26 cellular contexts compared by ENCODE assay signal in genomic region chr19:8558325-8558724, GRCh38. TPM values are rescaled to one million over a fixed set of nuclear protein-coding genes. Genes with fewer than 3 reads are reported as not detected.
DNase-seq lines count a peak whose midpoint lies in the region; ATAC-seq lines count a peak whose summit lies in the region.
"Had no signal": no experiment of that assay in that cellular context is flagged by ENCODE, and none has a peak within 500 bp of the region (broad histone marks: within the 10 kb centered on the region; RNA-seq: fewer than 3 reads in every experiment).

No MANE protein-coding gene starts in this region.

- no peaks in the 10 kb centered on the region for H3K27me3 ChIP-seq in CD4-positive, alpha-beta memory T cell (ENCODE audit: insufficient read depth, low read length)
- H3K27me3 ChIP-seq: foreskin keratinocyte, ovary, SJSA1, suprapubic skin had no signal

- intact Hi-C loops in CD4-positive, alpha-beta memory T cell (cut with micrococcal nuclease): no loop called here
- intact Hi-C loops in activated T-helper 1 cell treated with anti-CD3 and anti-CD28 coated beads, Interleukin-12 subunit alpha, Interleukin-12 subunit beta, Interleukin-2, Interleukin-4 antibody, amounts not matched to agents 30 ng/mL and 10 ng/mL and 1 ng/mL, durations not matched to agents 14 hours and 24 hours and 36 hours (cut with micrococcal nuclease): no loop called here

- H3K9me3 ChIP-seq in CD4-positive, alpha-beta memory T cell (ENCODE audit: control insufficient read depth in 1 of 2, low read length in 2 of 2): no peaks in the 10 kb centered on the region
- H3K9me3 ChIP-seq: ovary, SJSA1, suprapubic skin had no signal

- peaks cover 18% of the 10 kb centered on the region for H3K36me3 ChIP-seq in CD4-positive, alpha-beta memory T cell (ENCODE audit: insufficient read depth, low read length)
- H3K36me3 ChIP-seq: ovary, SJSA1, suprapubic skin had no signal

- H3K27me3 Mint-ChIP-seq in activated T-cell treated with anti-CD3 and anti-CD28 coated beads, Interleukin-2, amount 50 U/mL, for 72 hours (ENCODE audit: low read depth): no peaks in the 10 kb centered on the region
- no peaks in the 10 kb centered on the region for H3K27me3 Mint-ChIP-seq in CD4-positive, alpha-beta memory T cell
- no peaks in the 10 kb centered on the region for H3K27me3 Mint-ChIP-seq in activated T-helper 1 cell treated with anti-CD3 and anti-CD28 coated beads, Interleukin-12 subunit alpha, Interleukin-12 subunit beta, Interleukin-2, Interleukin-4 antibody, amounts not matched to agents 30 ng/mL and 10 ng/mL and 1 ng/mL, durations not matched to agents 14 hours and 24 hours and 36 hours (ENCODE audit: insufficient read depth)
- no peaks in the 10 kb centered on the region for H3K27me3 Mint-ChIP-seq in natural killer cell treated with Interleukin-12 subunit alpha and Interleukin-12 subunit beta and Interleukin-15 and Interleukin-18, amount 100 ng/mL, for 72 hours
- H3K27me3 Mint-ChIP-seq: brain had no signal

- H3K4me3 Mint-ChIP-seq in activated T-cell treated with anti-CD3 and anti-CD28 coated beads, Interleukin-2, amount 50 U/mL, for 72 hours: no peak overlapping the region
- peak overlapping the region in 1 of 8 donors; percentile 26 for H3K4me3 Mint-ChIP-seq in CD4-positive, alpha-beta memory T cell
- H3K4me3 Mint-ChIP-seq in activated T-helper 1 cell treated with anti-CD3 and anti-CD28 coated beads, Interleukin-12 subunit alpha, Interleukin-12 subunit beta, Interleukin-2, Interleukin-4 antibody, amounts not matched to agents 30 ng/mL and 10 ng/mL and 1 ng/mL, durations not matched to agents 14 hours and 24 hours and 36 hours: no peak overlapping the region
- peak overlapping the region; percentile 53 for H3K4me3 Mint-ChIP-seq in natural killer cell treated with Interleukin-12 subunit alpha and Interleukin-12 subunit beta and Interleukin-15 and Interleukin-18, amount 100 ng/mL, for 72 hours
- H3K4me3 Mint-ChIP-seq: brain had no signal

- H3K4me1 ChIP-seq in CD4-positive, alpha-beta memory T cell (ENCODE audit: insufficient read depth, low read length): peaks cover 28% of the 10 kb centered on the region
- H3K4me1 ChIP-seq: foreskin keratinocyte, SJSA1, suprapubic skin had no signal

- no peak for ATAC-seq in activated T-cell treated with anti-CD3 and anti-CD28 coated beads, Interleukin-2, amount 50 U/mL, for 72 hours (replicated peaks in 1 of 2)
- ATAC-seq in natural killer cell treated with Interleukin-12 subunit alpha and Interleukin-12 subunit beta and Interleukin-15 and Interleukin-18, amount 100 ng/mL, for 72 hours: no peak
- ATAC-seq: esophagus mucosa, foreskin keratinocyte, HCT116 had no signal

- peak overlapping the region; percentile 5 for H3K27ac ChIP-seq in CD4-positive, alpha-beta memory T cell (ENCODE audit: low read depth, low read length)
- H3K27ac ChIP-seq: C4-2B, foreskin keratinocyte, ovary, SJSA1, suprapubic skin had no signal

- no peaks in the 10 kb centered on the region for H3K9me3 Mint-ChIP-seq in activated T-cell treated with anti-CD3 and anti-CD28 coated beads, Interleukin-2, amount 50 U/mL, for 72 hours
- no peaks in the 10 kb centered on the region for H3K9me3 Mint-ChIP-seq in CD4-positive, alpha-beta memory T cell
- no peaks in the 10 kb centered on the region for H3K9me3 Mint-ChIP-seq in activated T-helper 1 cell treated with anti-CD3 and anti-CD28 coated beads, Interleukin-12 subunit alpha, Interleukin-12 subunit beta, Interleukin-2, Interleukin-4 antibody, amounts not matched to agents 30 ng/mL and 10 ng/mL and 1 ng/mL, durations not matched to agents 14 hours and 24 hours and 36 hours
- H3K9me3 Mint-ChIP-seq in natural killer cell treated with Interleukin-12 subunit alpha and Interleukin-12 subunit beta and Interleukin-15 and Interleukin-18, amount 100 ng/mL, for 72 hours: no peaks in the 10 kb centered on the region
- H3K9me3 Mint-ChIP-seq: brain had no signal

- POLR2A ChIA-PET in CD4-positive, alpha-beta memory T cell (lab: Charles Lee; ENCODE audit: partially characterized antibody): interaction anchor here (1.3 to 3.4 kb wide), 4 partner anchors 10 to 44 kb away, joined by 7 to 25 read pairs (median 14); partner anchors contain the start of genes MYO1F and ZNF414

- no peak overlapping the region for H3K4me3 ChIP-seq in CD4-positive, alpha-beta memory T cell (ENCODE audit: low read length in 2 of 2)
- H3K4me3 ChIP-seq: ovary, SJSA1, suprapubic skin had no signal

- no peak for DNase-seq in activated T-cell treated with anti-CD3 and anti-CD28 coated beads, Interleukin-2, amount 50 U/mL, for 72 hours
- DNase-seq in activated T-cell treated with anti-CD3 and anti-CD28 coated beads for 4 hours: no peak
- no peak for DNase-seq in CD4-positive, alpha-beta memory T cell
- no peak for DNase-seq in activated T-helper 1 cell treated with anti-CD3 and anti-CD28 coated beads, Interleukin-12 subunit alpha, Interleukin-12 subunit beta, Interleukin-2, Interleukin-4 antibody, amounts not matched to agents 30 ng/mL and 10 ng/mL and 1 ng/mL, durations not matched to agents 14 hours and 24 hours and 36 hours (ENCODE audit: low spot score)
- DNase-seq in natural killer cell treated with Interleukin-12 subunit alpha and Interleukin-12 subunit beta and Interleukin-15 and Interleukin-18, amount 100 ng/mL, for 72 hours (ENCODE audit: low spot score): no peak
- no peak for DNase-seq in NCI-H1092 treated with DMSO at 0.1 percent for 48 hours (lab: John Stamatoyannopoulos, UW)
- no peak for DNase-seq in NOMO-1 treated with dmso at 0.1 percent for 144 hours (lab: John Stamatoyannopoulos, UW; ENCODE audit: unreplicated experiment)
- DNase-seq in dedifferentiated amniotic fluid mesenchymal stem cell (ENCODE audit: extremely low spot score): no peak
- DNase-seq: activated T-cell treated with anti-CD3 and anti-CD28 coated beads, Interleukin-2, amount 50 U/mL, for 1 hour; foreskin keratinocyte; mesenchymal stem cell; NCI-H1048; NCI-H187; NCI-H2171 treated with DMSO at 0.1 percent for 48 hours; NCI-H524; ovary; retina; small intestine; stimulated activated CD4-positive, alpha-beta T cell treated with anti-CD3 and anti-CD28 coated beads, Interleukin-1b, Interleukin-23, amount 100 ng/mL, for 48 hours had no signal

- H3K36me3 Mint-ChIP-seq in activated T-cell treated with anti-CD3 and anti-CD28 coated beads, Interleukin-2, amount 50 U/mL, for 72 hours (ENCODE audit: insufficient read depth in 2 of 2): no peaks in the 10 kb centered on the region
- peaks cover 13 to 32% of the 10 kb centered on the region in 2 donors for H3K36me3 Mint-ChIP-seq in CD4-positive, alpha-beta memory T cell
- peaks cover 22% of the 10 kb centered on the region for H3K36me3 Mint-ChIP-seq in activated T-helper 1 cell treated with anti-CD3 and anti-CD28 coated beads, Interleukin-12 subunit alpha, Interleukin-12 subunit beta, Interleukin-2, Interleukin-4 antibody, amounts not matched to agents 30 ng/mL and 10 ng/mL and 1 ng/mL, durations not matched to agents 14 hours and 24 hours and 36 hours (ENCODE audit: low read depth)
- peaks cover 7% of the 10 kb centered on the region for H3K36me3 Mint-ChIP-seq in natural killer cell treated with Interleukin-12 subunit alpha and Interleukin-12 subunit beta and Interleukin-15 and Interleukin-18, amount 100 ng/mL, for 72 hours

- peaks cover 5% of the 10 kb centered on the region for H3K4me1 Mint-ChIP-seq in activated T-cell treated with anti-CD3 and anti-CD28 coated beads, Interleukin-2, amount 50 U/mL, for 72 hours (ENCODE audit: low read depth)
- peaks cover 20 to 49% (median 30%) of the 10 kb centered on the region in 4 donors for H3K4me1 Mint-ChIP-seq in CD4-positive, alpha-beta memory T cell
- peaks cover 33% of the 10 kb centered on the region for H3K4me1 Mint-ChIP-seq in activated T-helper 1 cell treated with anti-CD3 and anti-CD28 coated beads, Interleukin-12 subunit alpha, Interleukin-12 subunit beta, Interleukin-2, Interleukin-4 antibody, amounts not matched to agents 30 ng/mL and 10 ng/mL and 1 ng/mL, durations not matched to agents 14 hours and 24 hours and 36 hours (ENCODE audit: low read depth)
- peaks cover 33 to 39% of the 10 kb centered on the region in 2 donors for H3K4me1 Mint-ChIP-seq in natural killer cell treated with Interleukin-12 subunit alpha and Interleukin-12 subunit beta and Interleukin-15 and Interleukin-18, amount 100 ng/mL, for 72 hours (ENCODE audit: low read depth in 2 of 2)
- H3K4me1 Mint-ChIP-seq: brain had no signal

- peak overlapping the region; percentile 77 for H3K27ac Mint-ChIP-seq in activated T-cell treated with anti-CD3 and anti-CD28 coated beads, Interleukin-2, amount 50 U/mL, for 72 hours
- H3K27ac Mint-ChIP-seq in CD4-positive, alpha-beta memory T cell: peak overlapping the region; percentile 28 to 92 (median 89)
- H3K27ac Mint-ChIP-seq in activated T-helper 1 cell treated with anti-CD3 and anti-CD28 coated beads, Interleukin-12 subunit alpha, Interleukin-12 subunit beta, Interleukin-2, Interleukin-4 antibody, amounts not matched to agents 30 ng/mL and 10 ng/mL and 1 ng/mL, durations not matched to agents 14 hours and 24 hours and 36 hours: peak overlapping the region; percentile 85
- H3K27ac Mint-ChIP-seq in natural killer cell treated with Interleukin-12 subunit alpha and Interleukin-12 subunit beta and Interleukin-15 and Interleukin-18, amount 100 ng/mL, for 72 hours: peak overlapping the region; percentile 91 to 99

- CTCF ChIA-PET in CD4-positive, alpha-beta memory T cell (lab: Charles Lee; ENCODE audit: partially characterized antibody): interaction anchor here (1.0 to 5.3 kb wide), 5 partner anchors 11 to 34 kb away, joined by 3 to 65 read pairs (median 4); partner anchors contain the start of gene MYO1F

RNA-seq across cellular contexts. Expression of gene MYO1F, which starts 18.9 kb away (rescaled TPM):
- 10 to 100 TPM; 23.3 to 54.1 TPM for total RNA-seq in activated T-cell treated with anti-CD3 and anti-CD28 coated beads, Interleukin-2, amount 50 U/mL, for 72 hours
- total RNA-seq in CD4-positive, alpha-beta memory T cell: 100 to 1,000 TPM; 329 to 359 TPM
- 100 to 1,000 TPM in 1 of 2 donors, 10 to 100 TPM in 1; 35.9 to 112 TPM for polyA plus RNA-seq in CD4-positive, alpha-beta memory T cell
- 45.6 and 50.9 TPM in 2 replicates for total RNA-seq in activated T-helper 1 cell treated with anti-CD3 and anti-CD28 coated beads, Interleukin-12 subunit alpha, Interleukin-12 subunit beta, Interleukin-2, Interleukin-4 antibody, amounts not matched to agents 30 ng/mL and 10 ng/mL and 1 ng/mL, durations not matched to agents 14 hours and 24 hours and 36 hours
- 100 to 1,000 TPM; 216 to 232 TPM for total RNA-seq in natural killer cell treated with Interleukin-12 subunit alpha and Interleukin-12 subunit beta and Interleukin-15 and Interleukin-18, amount 100 ng/mL, for 72 hours

RNA-seq across cellular contexts. Expression of gene ZNF414, which starts 44.4 kb away (rescaled TPM):
- 10 to 100 TPM; 25.7 to 29.9 TPM for total RNA-seq in activated T-cell treated with anti-CD3 and anti-CD28 coated beads, Interleukin-2, amount 50 U/mL, for 72 hours
- 10 to 100 TPM; 45.1 to 50.4 TPM for total RNA-seq in CD4-positive, alpha-beta memory T cell
- 10 to 100 TPM in 1 of 2 donors, 1 to 10 TPM in 1; 9.5 to 25.8 TPM for polyA plus RNA-seq in CD4-positive, alpha-beta memory T cell
- total RNA-seq in activated T-helper 1 cell treated with anti-CD3 and anti-CD28 coated beads, Interleukin-12 subunit alpha, Interleukin-12 subunit beta, Interleukin-2, Interleukin-4 antibody, amounts not matched to agents 30 ng/mL and 10 ng/mL and 1 ng/mL, durations not matched to agents 14 hours and 24 hours and 36 hours: 22.1 and 23.6 TPM in 2 replicates
- 10 to 100 TPM; 15.5 to 16.8 TPM for total RNA-seq in natural killer cell treated with Interleukin-12 subunit alpha and Interleukin-12 subunit beta and Interleukin-15 and Interleukin-18, amount 100 ng/mL, for 72 hours

RNA-seq across cellular contexts. Expression of gene ADAMTS10, which starts 52.2 kb away (rescaled TPM):
- total RNA-seq in activated T-cell treated with anti-CD3 and anti-CD28 coated beads, Interleukin-2, amount 50 U/mL, for 72 hours: 1 to 10 TPM; 7.3 to 9.6 TPM
- total RNA-seq in CD4-positive, alpha-beta memory T cell: 10 to 100 TPM; 66.0 to 67.2 TPM
- polyA plus RNA-seq in CD4-positive, alpha-beta memory T cell: 1 to 10 TPM in 1 of 2 donors, under 1 TPM in 1; 0.59 to 2.2 TPM
- total RNA-seq in activated T-helper 1 cell treated with anti-CD3 and anti-CD28 coated beads, Interleukin-12 subunit alpha, Interleukin-12 subunit beta, Interleukin-2, Interleukin-4 antibody, amounts not matched to agents 30 ng/mL and 10 ng/mL and 1 ng/mL, durations not matched to agents 14 hours and 24 hours and 36 hours: 3.2 and 3.3 TPM in 2 replicates
- 10 to 100 TPM in 1 of 2 donors, 1 to 10 TPM in 1; 8.2 to 11.3 TPM for total RNA-seq in natural killer cell treated with Interleukin-12 subunit alpha and Interleukin-12 subunit beta and Interleukin-15 and Interleukin-18, amount 100 ng/mL, for 72 hours
- total RNA-seq: foreskin keratinocyte had no signal
- polyA plus RNA-seq: foreskin keratinocyte had no signal

RNA-seq across cellular contexts. Expression of gene PRAM1, which starts 55.9 kb away (rescaled TPM):
- total RNA-seq in activated T-cell treated with anti-CD3 and anti-CD28 coated beads, Interleukin-2, amount 50 U/mL, for 72 hours: 1 to 10 TPM; 1.3 to 1.9 TPM
- total RNA-seq in CD4-positive, alpha-beta memory T cell: 1 to 10 TPM; 2.3 to 2.6 TPM
- polyA plus RNA-seq in CD4-positive, alpha-beta memory T cell: not detected
- 0.10 and 0.44 TPM in 2 replicates for total RNA-seq in activated T-helper 1 cell treated with anti-CD3 and anti-CD28 coated beads, Interleukin-12 subunit alpha, Interleukin-12 subunit beta, Interleukin-2, Interleukin-4 antibody, amounts not matched to agents 30 ng/mL and 10 ng/mL and 1 ng/mL, durations not matched to agents 14 hours and 24 hours and 36 hours
- 1 to 10 TPM; 1.5 to 2.0 TPM for total RNA-seq in natural killer cell treated with Interleukin-12 subunit alpha and Interleukin-12 subunit beta and Interleukin-15 and Interleukin-18, amount 100 ng/mL, for 72 hours
- total RNA-seq: foreskin keratinocyte, LHCN-M2, SJSA1 had no signal
- polyA plus RNA-seq: foreskin keratinocyte had no signal

Comparison
In these comparisons a context has a peak if more than half of its experiments do, and no peak if none do; other contexts are left out.
1. RNA of gene ADAMTS10, which starts 52.2 kb away (total RNA-seq): 66.0 to 67.2 TPM in CD4-positive, alpha-beta memory T cell; 8.2 to 11.3 TPM in natural killer cell treated with Interleukin-12 subunit alpha and Interleukin-12 subunit beta and Interleukin-15 and Interleukin-18, amount 100 ng/mL, for 72 hours, 7.3 to 9.6 TPM in activated T-cell treated with anti-CD3 and anti-CD28 coated beads, Interleukin-2, amount 50 U/mL, for 72 hours and 3.2 to 3.3 TPM in activated T-helper 1 cell treated with anti-CD3 and anti-CD28 coated beads, Interleukin-12 subunit alpha, Interleukin-12 subunit beta, Interleukin-2, Interleukin-4 antibody, amounts not matched to agents 30 ng/mL and 10 ng/mL and 1 ng/mL, durations not matched to agents 14 hours and 24 hours and 36 hours; every median in the first group is over 4 times any median in the second.
2. Peak in every context shown above with its lines, with median percentiles within 50 percentile points of each other: H3K27ac Mint-ChIP-seq.